2 cellular contexts compared by ENCODE assay signal in the genomic region with DNA sequence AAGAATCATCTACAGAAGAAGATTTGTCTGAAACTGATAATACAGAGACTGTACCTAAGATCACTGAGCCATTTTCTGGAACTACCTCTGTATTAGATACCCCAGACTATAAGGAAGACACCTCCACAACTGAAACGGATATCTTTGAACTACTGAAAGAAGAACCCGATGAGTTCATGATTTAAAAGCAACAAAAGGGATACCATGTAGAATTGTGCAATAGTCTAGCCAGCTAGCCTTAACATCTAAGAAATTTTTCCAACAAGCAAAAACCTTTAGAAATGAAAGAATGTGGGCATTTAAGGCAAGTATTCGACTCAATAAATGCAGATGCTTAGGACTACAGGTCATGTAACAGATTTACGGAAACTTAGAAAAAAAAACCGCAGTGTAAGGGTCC.
TF ChIP-seq lines count a peak whose summit lies in the region.

No MANE protein-coding gene starts in this region.

TF ChIP-seq in HepG2, 621 proteins besides CTCF, POLR2A, EP300 and RAD21:
- no peak for TF ChIP-seq SRSF9 (IDR thresholded peaks at IDR 0.05; ENCODE audit: borderline replicate concordance, insufficient read depth, low read depth, low read length, poor library complexity, severe bottlenecking)
- peak; percentile 75 for TF ChIP-seq CEBPB (IDR thresholded peaks at IDR 0.05; ENCODE audit: borderline replicate concordance, low read depth, low read length)
- no peak for TF ChIP-seq GZF1 (CRISPR knock-in tag; IDR thresholded peaks at IDR 0.05)
- TF ChIP-seq ZBTB38 (CRISPR knock-in tag; IDR thresholded peaks at IDR 0.05), result no peak

TF ChIP-seq in K562, 482 proteins besides CTCF, POLR2A, EP300 and RAD21:
- peak; percentile 29; the same call in 1 of the 2 replicates for TF ChIP-seq CEBPB (tag; IDR thresholded peaks at IDR 0.05)
- TF ChIP-seq CC2D1A (IDR thresholded peaks at IDR 0.05), result no peak
